In genomic region chr6:160930547-160931377, GRCh38 we compare ENCODE assay signal across 8 cellular contexts.
DNase-seq lines count a peak whose midpoint lies in the region; ATAC-seq, FAIRE-seq and TF ChIP-seq lines count a peak whose summit lies in the region.

No MANE protein-coding gene starts in this region.

- H3K36me3 ChIP-seq in GM06990 (ENCODE audit: control insufficient read depth, insufficient read depth, low read length) = no peaks in the 10 kb centered on the region
- H3K36me3 ChIP-seq in HCT116 (ENCODE audit: control insufficient read depth in 1 of 2, insufficient read depth in 2 of 2, low read length in 2 of 2) = no peaks in the 10 kb centered on the region
- no peaks in the 10 kb centered on the region for H3K36me3 ChIP-seq in mammary epithelial cell (ENCODE audit: insufficient read depth, low read length)
- H3K36me3 ChIP-seq in small intestine (ENCODE audit: control insufficient read depth in 2 of 2, insufficient read depth in 2 of 2, low read length in 2 of 2) = no peaks in the 10 kb centered on the region

- no peaks in the 10 kb centered on the region for H3K4me1 ChIP-seq in HCT116 (ENCODE audit: control insufficient read depth in 1 of 2, insufficient read depth in 2 of 2, low read length in 2 of 2)
- H3K4me1 ChIP-seq in mammary epithelial cell (ENCODE audit: insufficient read depth, low read length) = peaks cover 4% of the 10 kb centered on the region
- no peaks in the 10 kb centered on the region for H3K4me1 ChIP-seq in small intestine (ENCODE audit: control insufficient read depth in 2 of 2, insufficient read depth in 1 of 2, low read depth in 1 of 2, low read length in 1 of 2)

- BruUV-seq in HCT116 (replicated peaks; lab: Mats Ljungman, UMichigan) (no TSS peak), mammary epithelial cell (replicated peaks; lab: Mats Ljungman, UMichigan) (no TSS peak)

- H3K27ac Mint-ChIP-seq in immature natural killer cell = no peak overlapping the region

- H3K79me2 ChIP-seq in HCT116 (ENCODE audit: insufficient read depth, low read length) (no peaks in the 10 kb centered on the region), mammary epithelial cell (ENCODE audit: insufficient read depth, low read length) (no peaks in the 10 kb centered on the region)

- peaks cover 0 to 3% of the 10 kb centered on the region in 2 donors for H3K4me1 Mint-ChIP-seq in immature natural killer cell

- TF ChIP-seq RAD21 in HCT116 (IDR thresholded peaks at IDR 0.05; ENCODE audit: low read depth) = peak; percentile 90

- DNase-seq in GM06990 (ENCODE audit: extremely low read depth, insufficient read length) = peak; percentile 58
- peak; percentile 23 for DNase-seq in HCT116 (ENCODE audit: low read depth, low spot score)
- peak; percentile 21 for DNase-seq in MV-4-11 (lab: John Stamatoyannopoulos, UW)
- DNase-seq in mammary epithelial cell = peak; percentile 61
- DNase-seq in immature natural killer cell = peak; percentile 38 to 47 (median 41)
- peak; percentile 47 for DNase-seq in small intestine
- DNase-seq in LoVo (ENCODE audit: low spot score) = no peak

- WGBS in mammary epithelial cell (ENCODE audit: low coverage, missing lambda C conversion rate) = 1% methylated on average over 19 of the region's 50 CpGs
- WGBS in small intestine, 3 donors = 3 to 5% (median 4%) methylated on average over 47 to 50 of the region's 50 CpGs

- RAD21 ChIA-PET in HCT116 (lab: Charles Lee; ENCODE audit: low non-redundant PET in 1 of 2, low total read pairs in 2 of 2, uncharacterized antibody in 2 of 2, unreplicated experiment in 2 of 2) = interaction anchor here (1.1 to 1.7 kb wide), 3 partner anchors 180 to 443 kb away, joined by 5 to 7 read pairs (median 5); no protein-coding TSS in a partner anchor

- H3K27me3 ChIP-seq in GM06990 (replicated peaks; ENCODE audit: control insufficient read depth, insufficient read depth, low read length) (no peaks in the 10 kb centered on the region), HCT116 (ENCODE audit: insufficient read depth, low read length) (no peaks in the 10 kb centered on the region), mammary epithelial cell (ENCODE audit: insufficient read depth, low read length) (no peaks in the 10 kb centered on the region), small intestine (ENCODE audit: control insufficient read depth in 2 of 2, insufficient read depth in 2 of 2, low read length in 2 of 2) (no peaks in the 10 kb centered on the region)

- TF ChIP-seq CTCF in GM06990 (IDR thresholded peaks at IDR 0.05; ENCODE audit: insufficient read depth, low read length, poor library complexity, severe bottlenecking) (peak; percentile 93), HCT116 (IDR thresholded peaks at IDR 0.05 in 2 of 3, conservative IDR thresholded peaks at IDR 0.05 in 1 of 3; ENCODE audit: borderline replicate concordance in 1 of 3, insufficient read depth in 1 of 3, low read depth in 2 of 3, low read length in 2 of 3) (peak; percentile 64 to 84 (median 78)), VCaP (conservative IDR thresholded peaks at IDR 0.05) (peak; percentile 87), mammary epithelial cell (conservative IDR thresholded peaks at IDR 0.05 in 1 of 2, IDR thresholded peaks at IDR 0.05 in 1 of 2; ENCODE audit: extremely low read depth in 1 of 2, insufficient read depth in 1 of 2, low read depth in 1 of 2, low read length in 2 of 2) (peak; percentile 76 to 92)

- no peaks in the 10 kb centered on the region for H3K9me2 ChIP-seq in HCT116 (ENCODE audit: insufficient read depth)

- CTCF ChIA-PET in HCT116 (lab: Charles Lee) (interaction anchor here (0.9 to 2.3 kb wide), 6 partner anchors 17 to 444 kb away, joined by 3 to 24 read pairs (median 4); partner anchors contain the start of gene MAP3K4), mammary epithelial cell (lab: Charles Lee; ENCODE audit: low non-redundant PET) (interaction anchor here (0.6 to 1.2 kb wide), 6 partner anchors 129 to 443 kb away, joined by 3 to 17 read pairs (median 4); no protein-coding TSS in a partner anchor)

- H3K27me3 Mint-ChIP-seq in immature natural killer cell (ENCODE audit: low read depth in 3 of 3) = peaks cover 2 to 19% (median 9%) of the 10 kb centered on the region in 3 donors

- no peaks in the 10 kb centered on the region for H3K9me3 ChIP-seq in HCT116 (ENCODE audit: control insufficient read depth in 1 of 2, insufficient read depth in 1 of 2, low read depth in 1 of 2, low read length in 2 of 2)
- H3K9me3 ChIP-seq in mammary epithelial cell (replicated peaks; ENCODE audit: insufficient read depth, low read length) = no peaks in the 10 kb centered on the region
- H3K9me3 ChIP-seq in small intestine (ENCODE audit: control insufficient read depth, low read depth) = no peaks in the 10 kb centered on the region

- POLR2A ChIA-PET in HCT116 (lab: Charles Lee) = interaction anchor here (0.9 kb wide), 1 partner anchor 440 kb away, joined by 3 read pairs; no protein-coding TSS in a partner anchor

- no peak for FAIRE-seq in small intestine (lab: Jason Lieb, UNC)

- H3K36me3 Mint-ChIP-seq in immature natural killer cell = no peaks in the 10 kb centered on the region

- peaks cover 0 to 3% (median 0%) of the 10 kb centered on the region in 6 donors for H3K9me3 Mint-ChIP-seq in immature natural killer cell

- no peak overlapping the region for H2AFZ ChIP-seq in HCT116 (ENCODE audit: low read depth, low read length, poor library complexity, severe bottlenecking)
- H2AFZ ChIP-seq in mammary epithelial cell (ENCODE audit: low read depth, low read length) = peak overlapping the region; percentile 95

- peak overlapping the region in 2 of 5 donors; percentile 47 to 50 for H3K4me3 Mint-ChIP-seq in immature natural killer cell

- intact Hi-C loops in HCT116 (cut with micrococcal nuclease) (loop anchor here (1.0 to 10.0 kb wide), 6 partner anchors 62 to 444 kb away; partner anchors contain the start of gene MAP3K4), mammary epithelial cell (cut with micrococcal nuclease) (loop anchor here (1.0 to 5.0 kb wide), 9 partner anchors 62 to 444 kb away; partner anchors contain the start of gene AGPAT4)

- H3K27ac ChIP-seq in HCT116 (ENCODE audit: low read depth, low read length) (no peak overlapping the region), VCaP (peak overlapping the region; percentile 36; the same call in 1 of the 2 replicates), mammary epithelial cell (ENCODE audit: insufficient read depth, low read depth, low read length) (no peak overlapping the region), small intestine (ENCODE audit: low read depth in 1 of 2, low read length in 1 of 2) (no peak overlapping the region)

- dilution Hi-C loops in mammary epithelial cell (cut with HindIII; ENCODE audit: low sequenced_read_pairs) = no loop called here

- in situ Hi-C loops in mammary epithelial cell (cut with MboI; ENCODE audit: low sequenced_read_pairs in 2 of 2) = loop anchor here (5.0 to 25.0 kb wide), 4 partner anchors 64 to 444 kb away; partner anchors contain the start of gene MAP3K4 (in 1 of the 2)

- no peak for TF ChIP-seq POLR2A in HCT116 (IDR thresholded peaks at IDR 0.05; ENCODE audit: borderline replicate concordance, extremely low read depth, insufficient read depth, insufficient read length)

- H4K20me1 ChIP-seq in HCT116 (ENCODE audit: insufficient read depth) (no peaks in the 10 kb centered on the region), mammary epithelial cell (ENCODE audit: insufficient read depth, low read length) (no peaks in the 10 kb centered on the region)

- ATAC-seq in HCT116 = peak; percentile 97

- H3K4me3 ChIP-seq in GM06990 (replicated peaks; ENCODE audit: low read depth, low read length) = peak overlapping the region; percentile 40
- no peak overlapping the region for H3K4me3 ChIP-seq in HCT116 (replicated peaks in 1 of 2; ENCODE audit: low read depth in 1 of 2, low read length in 2 of 2)
- peak overlapping the region; percentile 53 to 66 (median 54) for H3K4me3 ChIP-seq in mammary epithelial cell (replicated peaks in 1 of 3; ENCODE audit: insufficient read depth in 1 of 3, low read depth in 2 of 3, low read length in 3 of 3)
- peak overlapping the region in 1 of 2 donors; percentile 40 for H3K4me3 ChIP-seq in small intestine (ENCODE audit: low read depth in 1 of 2, low read length in 2 of 2)

- H3K4me2 ChIP-seq in HCT116 (ENCODE audit: low read length) (no peak overlapping the region), mammary epithelial cell (ENCODE audit: insufficient read depth, low read depth, low read length) (peak overlapping the region; percentile 97)

- H3K9ac ChIP-seq in HCT116 (ENCODE audit: low read length) (no peak overlapping the region), mammary epithelial cell (ENCODE audit: insufficient read depth, low read length) (no peak overlapping the region)

TF ChIP-seq in HCT116, 20 proteins besides CTCF, POLR2A, EP300 and RAD21:
- no peak for TF ChIP-seq SIN3A (IDR thresholded peaks at IDR 0.05; ENCODE audit: low read depth)
- no peak for TF ChIP-seq ZBTB33 (IDR thresholded peaks at IDR 0.05; ENCODE audit: extremely low read depth, insufficient replicate concordance, low read length)
- no peak for TF ChIP-seq FOSL1 (IDR thresholded peaks at IDR 0.05; ENCODE audit: low read depth)
- TF ChIP-seq ZFX (IDR thresholded peaks at IDR 0.05) = no peak
- no peak for TF ChIP-seq TCF7L2 (IDR thresholded peaks at IDR 0.05; ENCODE audit: borderline replicate concordance, extremely low read depth, insufficient read depth, insufficient read length)
- TF ChIP-seq POLR2AphosphoS5 (IDR thresholded peaks at IDR 0.05; ENCODE audit: low read depth, low read length) = no peak
- no peak for TF ChIP-seq MAX (IDR thresholded peaks at IDR 0.05)

Comparison
In these comparisons a context has a peak if more than half of its experiments do, and no peak if none do; other contexts are left out.
1. H3K4me3 ChIP-seq: peak in GM06990 (single experiment) and mammary epithelial cell (3 of 3); none in HCT116 (0 of 2).
2. Peak in every context shown above with its lines, with median percentiles within 50 percentile points of each other: CTCF ChIP-seq.